In the genomic region with DNA sequence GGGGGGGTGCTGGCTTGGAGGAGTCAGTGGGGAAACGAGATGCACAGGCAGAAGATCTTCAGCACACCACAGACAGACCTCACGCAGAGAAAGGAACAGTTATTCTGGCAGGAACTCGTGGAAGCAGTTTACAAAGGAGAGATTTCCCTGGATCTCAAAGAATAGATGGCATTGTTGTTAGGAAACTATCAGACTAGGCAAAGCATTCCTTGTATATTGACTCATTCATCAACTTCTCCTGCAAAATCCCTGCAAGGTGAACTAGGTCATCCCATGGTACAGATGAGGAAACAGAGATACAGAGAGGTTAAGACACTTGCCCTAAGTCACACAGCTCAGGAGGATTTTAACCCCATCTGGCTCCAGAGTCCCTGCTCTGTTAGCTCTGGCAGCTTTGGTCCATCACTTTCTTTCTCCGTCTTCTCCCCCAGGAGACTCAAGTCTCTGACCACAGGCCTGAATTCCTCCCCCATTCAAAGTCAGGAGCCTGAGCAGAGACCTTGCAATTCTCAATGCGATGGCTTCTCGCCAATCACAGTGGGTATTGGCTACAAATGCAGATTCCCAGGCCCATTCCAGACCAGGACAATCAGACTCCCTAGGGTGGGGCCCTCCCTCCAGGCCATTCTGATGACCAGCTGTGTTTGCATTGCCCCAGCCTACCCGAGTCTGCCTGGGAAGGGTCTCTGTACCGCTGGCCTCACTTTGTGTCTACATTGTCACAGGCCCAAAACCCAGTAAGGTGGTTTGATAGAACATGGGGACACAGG, we compare ENCODE assay signal across 22 cellular contexts. TPM values are rescaled to one million over a fixed set of nuclear protein-coding genes. Genes with fewer than 3 reads are reported as not detected.
DNase-seq lines count a peak whose midpoint lies in the region; ATAC-seq and TF ChIP-seq lines count a peak whose summit lies in the region.
"Had no signal": no experiment of that assay in that cellular context is flagged by ENCODE, and none has a peak within 500 bp of the region (broad histone marks: within the 10 kb centered on the region; RNA-seq: fewer than 3 reads in every experiment).

No MANE protein-coding gene starts in this region.

- intact Hi-C loops in PC-9 (cut with micrococcal nuclease; ENCODE audit: unreplicated experiment) = loop anchor here (5.0 to 10.0 kb wide), 4 partner anchors 33 to 558 kb away; partner anchors contain the start of gene SNN
- intact Hi-C loops in CD4-positive, alpha-beta T cell (cut with DNase I, micrococcal nuclease) = loop anchor here in 1 of 2 experiments (2.0 to 5.0 kb wide), 5 partner anchors 52 to 566 kb away; no protein-coding TSS in a partner anchor

- H2AFZ ChIP-seq in PC-9 = no peak overlapping the region

- no peak for TF ChIP-seq CTCF in PC-9 (conservative IDR thresholded peaks at IDR 0.05)
- no peak for TF ChIP-seq CTCF in CD4-positive, alpha-beta T cell (IDR thresholded peaks at IDR 0.05)

- no peak overlapping the region for H3K4me3 Mint-ChIP-seq in T-helper 17 cell
- H3K4me3 Mint-ChIP-seq in CD4-positive, alpha-beta T cell = no peak overlapping the region
- H3K4me3 Mint-ChIP-seq: activated CD4-positive, alpha-beta T cell treated with anti-CD3 and anti-CD28 coated beads, Interleukin-2, amount 10 ng/mL, durations not matched to agents 7 days and 5 days; activated naive CD8-positive, alpha-beta T cell; stimulated activated naive CD8-positive, alpha-beta T cell treated with anti-CD3 and anti-CD28 coated beads, Interleukin-15, amount 100 ng/mL, for 72 hours had no signal

- no peaks in the 10 kb centered on the region for H4K20me1 ChIP-seq in PC-9 (ENCODE audit: insufficient read depth)

- peaks cover 21% of the 10 kb centered on the region; the same call in 1 of the 2 replicates for H3F3A ChIP-seq in PC-9 (ENCODE audit: insufficient read depth, low read depth)

- H3K9me2 ChIP-seq in PC-9 (ENCODE audit: insufficient read depth) = no peaks in the 10 kb centered on the region

- peaks cover 26% of the 10 kb centered on the region for H3K4me1 ChIP-seq in PC-9 (replicated peaks; ENCODE audit: insufficient read depth)
- H3K4me1 ChIP-seq: gastroesophageal sphincter had no signal

- DNase-seq in A172 (ENCODE audit: low spot score) = peak; percentile 58
- peak; percentile 8 for DNase-seq in HS-5 (ENCODE audit: low read depth)
- DNase-seq in T-helper 17 cell = no peak
- peak; percentile 68 for DNase-seq in foreskin melanocyte
- DNase-seq in PC-9 = no peak
- no peak for DNase-seq in Kasumi-1 (lab: John Stamatoyannopoulos, UW)
- no peak for DNase-seq in CD4-positive, alpha-beta T cell
- DNase-seq: activated CD4-positive, alpha-beta T cell treated with anti-CD3 and anti-CD28 coated beads, Interleukin-2, amount 10 ng/mL, durations not matched to agents 7 days and 5 days; C1 segment of cervical spinal cord; effector CD4-positive, alpha-beta T cell; GOT3; NCI-H1694; occipital lobe; retina; stimulated activated CD4-positive, alpha-beta T cell treated with anti-CD3 and anti-CD28 coated beads, Interleukin-12 subunit alpha, Interleukin-12 subunit beta, amount 100 ng/mL, for 4 hours; stimulated activated CD4-positive, alpha-beta T cell treated with anti-CD3 and anti-CD28 coated beads, Interleukin-4, amount 100 ng/mL, for 4 hours; stimulated activated naive CD8-positive, alpha-beta T cell treated with anti-CD3 and anti-CD28 coated beads, Interleukin-15, amount 100 ng/mL, for 72 hours; T-helper 2 cell had no signal

- POLR2A ChIA-PET in PC-9 (lab: Charles Lee; ENCODE audit: unreplicated experiment) = interaction anchor here (0.6 kb wide), 1 partner anchor 183 kb away, joined by 4 read pairs; no protein-coding TSS in a partner anchor
- POLR2A ChIA-PET in CD4-positive, alpha-beta T cell (lab: Charles Lee) = no interaction called here

- no peak overlapping the region for H3K4me2 ChIP-seq in PC-9

- CTCF ChIA-PET in PC-9 (lab: Charles Lee) = no interaction called here
- CTCF ChIA-PET in CD4-positive, alpha-beta T cell (lab: Charles Lee) = interaction anchor here (0.5 to 2.5 kb wide), 2 partner anchors 112 to 171 kb away, joined by 3 to 35 read pairs; no protein-coding TSS in a partner anchor

- H3K27me3 Mint-ChIP-seq in T-helper 17 cell = no peaks in the 10 kb centered on the region
- no peaks in the 10 kb centered on the region for H3K27me3 Mint-ChIP-seq in CD4-positive, alpha-beta T cell
- H3K27me3 Mint-ChIP-seq: activated naive CD8-positive, alpha-beta T cell; stimulated activated naive CD8-positive, alpha-beta T cell treated with anti-CD3 and anti-CD28 coated beads, Interleukin-15, amount 100 ng/mL, for 72 hours had no signal

- H3K9me3 ChIP-seq in T-helper 17 cell (ENCODE audit: control insufficient read depth, low read length, poor library complexity, severe bottlenecking) (no peaks in the 10 kb centered on the region), PC-9 (ENCODE audit: insufficient read depth, low read depth) (no peaks in the 10 kb centered on the region)
- H3K9me3 ChIP-seq in CD4-positive, alpha-beta T cell (ENCODE audit: control insufficient read depth, low read length) = no peaks in the 10 kb centered on the region
- H3K9me3 ChIP-seq: gastroesophageal sphincter had no signal

- ATAC-seq in T-helper 17 cell (no peak), GM21526 (IDR thresholded peaks at IDR 0.05; ENCODE audit: low FRiP score, unreplicated experiment) (no peak)
- no peak for ATAC-seq in CD4-positive, alpha-beta T cell (ENCODE audit: poor library complexity)
- ATAC-seq: gastroesophageal sphincter; stimulated activated naive CD8-positive, alpha-beta T cell treated with anti-CD3 and anti-CD28 coated beads, Interleukin-15, amount 100 ng/mL, for 72 hours had no signal

- no peaks in the 10 kb centered on the region for H3K79me2 ChIP-seq in PC-9 (ENCODE audit: low read depth)

- H3K27ac Mint-ChIP-seq in T-helper 17 cell = peak overlapping the region; percentile 29
- no peak overlapping the region for H3K27ac Mint-ChIP-seq in CD4-positive, alpha-beta T cell
- H3K27ac Mint-ChIP-seq: activated CD4-positive, alpha-beta T cell treated with anti-CD3 and anti-CD28 coated beads, Interleukin-2, amount 10 ng/mL, durations not matched to agents 7 days and 5 days; activated naive CD8-positive, alpha-beta T cell; stimulated activated naive CD8-positive, alpha-beta T cell treated with anti-CD3 and anti-CD28 coated beads, Interleukin-15, amount 100 ng/mL, for 72 hours had no signal

- no peaks in the 10 kb centered on the region for H3K36me3 ChIP-seq in PC-9 (ENCODE audit: low read depth)
- H3K36me3 ChIP-seq: gastroesophageal sphincter had no signal

- no peak overlapping the region for H3K4me3 ChIP-seq in PC-9
- H3K4me3 ChIP-seq: gastroesophageal sphincter, lung had no signal

- H3K4me1 Mint-ChIP-seq in T-helper 17 cell = peaks cover 8% of the 10 kb centered on the region
- H3K4me1 Mint-ChIP-seq in CD4-positive, alpha-beta T cell (ENCODE audit: low read depth) = peaks cover 6% of the 10 kb centered on the region

- H3K9me3 Mint-ChIP-seq in CD4-positive, alpha-beta T cell = no peaks in the 10 kb centered on the region
- H3K9me3 Mint-ChIP-seq: activated CD4-positive, alpha-beta T cell treated with anti-CD3 and anti-CD28 coated beads, Interleukin-2, amount 10 ng/mL, durations not matched to agents 7 days and 5 days; stimulated activated naive CD8-positive, alpha-beta T cell treated with anti-CD3 and anti-CD28 coated beads, Interleukin-15, amount 100 ng/mL, for 72 hours had no signal

- H3K36me3 Mint-ChIP-seq in T-helper 17 cell (ENCODE audit: low read depth) = no peaks in the 10 kb centered on the region
- no peaks in the 10 kb centered on the region for H3K36me3 Mint-ChIP-seq in CD4-positive, alpha-beta T cell (ENCODE audit: low read depth)
- H3K36me3 Mint-ChIP-seq: activated naive CD8-positive, alpha-beta T cell had no signal

- H3K27ac ChIP-seq in PC-9 = no peak overlapping the region
- no peak overlapping the region for H3K27ac ChIP-seq in CD4-positive, alpha-beta T cell (ENCODE audit: low read depth, low read length)
- H3K27ac ChIP-seq: gastroesophageal sphincter had no signal

- no peaks in the 10 kb centered on the region for H3K27me3 ChIP-seq in PC-9 (ENCODE audit: insufficient read depth, low read depth)
- H3K27me3 ChIP-seq in CD4-positive, alpha-beta T cell (ENCODE audit: control insufficient read depth, insufficient read depth, low read length) = peaks cover 3% of the 10 kb centered on the region

- no TSS peak for BruUV-seq in PC-9 (replicated peaks; lab: Mats Ljungman, UMichigan)

RNA-seq across cellular contexts. Expression of gene LITAF, which starts 56.4 kb away (rescaled TPM):
- 30.1 and 38.4 TPM in 2 replicates for total RNA-seq in A172 (2014; rRNA removed; shearing (Covaris generic))
- total RNA-seq in T-helper 17 cell = 100 to 1,000 TPM in 1 of 2 donors, 10 to 100 TPM in 1; 93.1 to 155 TPM
- 232 and 244 TPM in 2 replicates for total RNA-seq in PC-9 (2021)
- 100 to 1,000 TPM; 226 to 257 TPM for total RNA-seq in CD4-positive, alpha-beta T cell

Comparison
In these comparisons a context has a peak if more than half of its experiments do, and no peak if none do; other contexts are left out.
1. DNase-seq: peak in A172 (single experiment), HS-5 (single experiment) and foreskin melanocyte (single experiment); none in T-helper 17 cell (0 of 3), PC-9 (0 of 2), Kasumi-1 (0 of 2) and CD4-positive, alpha-beta T cell (0 of 10).